10 cellular contexts compared by ENCODE assay signal in genomic region chr20:51768759-51769517, GRCh38. TPM values are rescaled to one million over a fixed set of nuclear protein-coding genes. Genes with fewer than 3 reads are reported as not detected.
DNase-seq lines count a peak whose midpoint lies in the region; ATAC-seq and TF ChIP-seq lines count a peak whose summit lies in the region.
"Had no signal": no experiment of that assay in that cellular context is flagged by ENCODE, and none has a peak within 500 bp of the region (broad histone marks: within the 10 kb centered on the region; RNA-seq: fewer than 3 reads in every experiment).

No MANE protein-coding gene starts in this region.

- no peak overlapping the region for H4K5ac ChIP-seq in H9 (ENCODE audit: insufficient read length, low read depth, low read length)

- no peak overlapping the region for H4K8ac ChIP-seq in H9 (replicated peaks; ENCODE audit: insufficient read length, low read depth, low read length)

- no peak overlapping the region for H3K23ac ChIP-seq in H9 (ENCODE audit: insufficient read length, low read depth, low read length)

- H2AK5ac ChIP-seq in H9 (ENCODE audit: insufficient read length, low read length) = no peak overlapping the region

- H2BK20ac ChIP-seq in H9 (ENCODE audit: low read depth, low read length, poor library complexity, severe bottlenecking) = no peak overlapping the region

- no peak overlapping the region for H2BK120ac ChIP-seq in H9 (ENCODE audit: low read depth, low read length, poor library complexity, severe bottlenecking)

- H4K91ac ChIP-seq in H9 (ENCODE audit: insufficient read length, low read depth, low read length) = no peak overlapping the region

- no peak overlapping the region for H2BK5ac ChIP-seq in H9 (ENCODE audit: insufficient read length, low read length)

- peak overlapping the region in 2 of 3 experiments; percentile 1 to 55; a peak in 2 of 7 replicates for H3K27ac Mint-ChIP-seq in H9
- peak overlapping the region; percentile 89 for H3K27ac Mint-ChIP-seq in mesothelial cell of epicardium

- no peak overlapping the region for H3T11ph ChIP-seq in H9 (ENCODE audit: low read length)

- no peak for DNase-seq in A673 (ENCODE audit: low spot score)
- DNase-seq in H9 = no peak
- no peak for DNase-seq in astrocyte of the cerebellum (ENCODE audit: low read depth)
- DNase-seq in mesothelial cell of epicardium (ENCODE audit: low spot score in 2 of 2, unreplicated experiment in 2 of 2) = no peak
- no peak for DNase-seq in KG1 (lab: John Stamatoyannopoulos, UW)
- DNase-seq in activated gamma-delta T cell (lab: John Stamatoyannopoulos, UW) = no peak
- DNase-seq in superior temporal gyrus (ENCODE audit: extremely low spot score) = no peak
- DNase-seq: NCI-H226; stimulated activated CD4-positive, alpha-beta T cell treated with anti-CD3 and anti-CD28 coated beads, Interleukin-4, amount 100 ng/mL, for 1 hour had no signal

- CTCF ChIA-PET in A673 (lab: Charles Lee) = interaction anchor here (0.7 kb wide), 1 partner anchor 128 kb away, joined by 4 read pairs; no protein-coding TSS in a partner anchor

- H3K36me3 Mint-ChIP-seq in H9 (ENCODE audit: insufficient read depth in 1 of 3, low read depth in 3 of 3) (peaks cover 0 to 3% (median 2%) of the 10 kb centered on the region in 3 experiments; a peak in 2 of 7 replicates), mesothelial cell of epicardium (peaks cover 1% of the 10 kb centered on the region)

- H3K9me3 ChIP-seq in A673 (ENCODE audit: low read depth, low read length, poor library complexity, severe bottlenecking) (no peaks in the 10 kb centered on the region), H9 (ENCODE audit: control insufficient read depth, low read depth, low read length) (no peaks in the 10 kb centered on the region)

- peak overlapping the region; percentile 74 to 82 for H3K4me3 Mint-ChIP-seq in H9
- H3K4me3 Mint-ChIP-seq in mesothelial cell of epicardium = peak overlapping the region; percentile 78

- H3K4ac ChIP-seq in H9 (ENCODE audit: low read depth, low read length) = no peak overlapping the region

- no peak overlapping the region for H3K14ac ChIP-seq in H9 (ENCODE audit: insufficient read depth, low read length)

- H3K79me1 ChIP-seq in H9 (ENCODE audit: insufficient read depth, low read depth, low read length, poor library complexity, severe bottlenecking) = no peaks in the 10 kb centered on the region

- peak overlapping the region; percentile 23 for H3K4me2 ChIP-seq in H9 (ENCODE audit: insufficient read depth, insufficient read length, low read length)

- H3K23me2 ChIP-seq in H9 (ENCODE audit: insufficient read length, low read depth, low read length, poor library complexity, severe bottlenecking) = peaks cover 8% of the 10 kb centered on the region

- intact Hi-C loops in A673 (cut with micrococcal nuclease; ENCODE audit: unreplicated experiment) = loop anchor here (10.0 kb wide), 1 partner anchor 134 kb away; no protein-coding TSS in a partner anchor

- in situ Hi-C loops in astrocyte of the cerebellum (cut with HindIII; ENCODE audit: low sequenced_read_pairs) = no loop called here

- H3K9ac ChIP-seq in H9 (ENCODE audit: extremely low read depth, insufficient read length, low read length) = no peak overlapping the region

- no peak overlapping the region for H3K56ac ChIP-seq in H9 (ENCODE audit: insufficient read length, low read depth, low read length)

- H3K18ac ChIP-seq in H9 (ENCODE audit: insufficient read length, low read depth, low read length) = no peak overlapping the region

- WGBS in H9 (ENCODE audit: extremely low coverage, insufficient read length, low lambda C conversion rate) = no CpG with 5 or more reads among the region's 16 CpGs

- H3K27me3 Mint-ChIP-seq in H9 (ENCODE audit: low read depth) (peaks cover 5% of the 10 kb centered on the region), mesothelial cell of epicardium (ENCODE audit: low read depth) (no peaks in the 10 kb centered on the region)

- H2AFZ ChIP-seq in H9 (ENCODE audit: low read length) = no peak overlapping the region

- H2BK12ac ChIP-seq in H9 (ENCODE audit: insufficient read length, low read depth, low read length) = no peak overlapping the region

- H3K27ac ChIP-seq in A673 (ENCODE audit: low read depth, low read length, poor library complexity, severe bottlenecking) = no peak overlapping the region
- no peak overlapping the region for H3K27ac ChIP-seq in H9 (ENCODE audit: insufficient read length, low read depth, low read length)

- H4K20me1 ChIP-seq in H9 (ENCODE audit: control insufficient read depth, insufficient read depth, insufficient read length) = no peaks in the 10 kb centered on the region

- H3K4me1 Mint-ChIP-seq in H9 (peaks cover 9 to 11% of the 10 kb centered on the region in 2 experiments), mesothelial cell of epicardium (peaks cover 7% of the 10 kb centered on the region)

- no peaks in the 10 kb centered on the region for H3K36me3 ChIP-seq in A673 (ENCODE audit: insufficient read depth, low read length, poor library complexity, severe bottlenecking)

- H3K4me3 ChIP-seq in A673 (ENCODE audit: low read depth, low read length, poor library complexity, severe bottlenecking) = peak overlapping the region; percentile 27
- H3K4me3 ChIP-seq in astrocyte of the cerebellum (ENCODE audit: low read depth, low read length) = peak overlapping the region; percentile 20

- H2BK15ac ChIP-seq in H9 (ENCODE audit: low read depth, low read length) = no peak overlapping the region

- H3K9me3 Mint-ChIP-seq in H9 (no peaks in the 10 kb centered on the region; a peak in 2 of 5 replicates), mesothelial cell of epicardium (no peaks in the 10 kb centered on the region)

- POLR2A ChIA-PET in A673 (lab: Charles Lee; ENCODE audit: low non-redundant PET) = interaction anchor here (0.6 kb wide), 1 partner anchor 28 kb away, joined by 3 read pairs; no protein-coding TSS in a partner anchor

- H3K27me3 ChIP-seq in A673 (replicated peaks; ENCODE audit: insufficient read depth, low read depth, low read length, poor library complexity) = no peaks in the 10 kb centered on the region
- H3K27me3 ChIP-seq in H9 (ENCODE audit: insufficient read depth, low read length) = no peaks in the 10 kb centered on the region

- no peaks in the 10 kb centered on the region for H3K79me2 ChIP-seq in H9 (ENCODE audit: insufficient read depth, low read length)

- TF ChIP-seq CTCF in A673 (conservative IDR thresholded peaks at IDR 0.05; ENCODE audit: low read depth, low read length) (no peak), H9 (conservative IDR thresholded peaks at IDR 0.05) (no peak), astrocyte of the cerebellum (IDR thresholded peaks at IDR 0.05; ENCODE audit: low read depth, low read length, missing control alignments) (no peak), mesothelial cell of epicardium (IDR thresholded peaks at IDR 0.05; ENCODE audit: unreplicated experiment) (no peak)

- H3K4me1 ChIP-seq in A673 (ENCODE audit: insufficient read depth, low read length, poor library complexity, severe bottlenecking) (peaks cover 9% of the 10 kb centered on the region), H9 (ENCODE audit: insufficient read depth, low read length) (no peaks in the 10 kb centered on the region)

- no peak for ATAC-seq in GM21526 (IDR thresholded peaks at IDR 0.05; ENCODE audit: low FRiP score, unreplicated experiment)

- no TSS peak for BruUV-seq in A673 (replicated peaks; lab: Mats Ljungman, UMichigan)

RNA-seq across cellular contexts. Expression of gene ATP9A, which starts 0.7 kb away (rescaled TPM):
- 31.2 and 34.8 TPM in 2 replicates for total RNA-seq in A673 (2021)
- 11.5 and 12.1 TPM in 2 replicates for total RNA-seq in H9 (2021)
- total RNA-seq in mesothelial cell of epicardium = 77.1 to 80.0 TPM (median 79.1 TPM) in 3 replicates

RNA-seq across cellular contexts. Expression of gene SALL4, which starts 33.4 kb away (rescaled TPM):
- total RNA-seq in A673 (2021) (17.7 and 18.4 TPM in 2 replicates), H9 (2021) (276 and 279 TPM in 2 replicates), mesothelial cell of epicardium (14.8 to 20.5 TPM (median 18.9 TPM) in 3 replicates)

Comparison
In these comparisons a context has a peak if more than half of its experiments do, and no peak if none do; other contexts are left out.
1. RNA of gene SALL4, which starts 33.4 kb away (total RNA-seq): 276 to 279 TPM in H9; 14.8 to 20.5 TPM in mesothelial cell of epicardium and 17.7 to 18.4 TPM in A673; every median in the first group is over 10 times any median in the second.